In the genomic region with DNA sequence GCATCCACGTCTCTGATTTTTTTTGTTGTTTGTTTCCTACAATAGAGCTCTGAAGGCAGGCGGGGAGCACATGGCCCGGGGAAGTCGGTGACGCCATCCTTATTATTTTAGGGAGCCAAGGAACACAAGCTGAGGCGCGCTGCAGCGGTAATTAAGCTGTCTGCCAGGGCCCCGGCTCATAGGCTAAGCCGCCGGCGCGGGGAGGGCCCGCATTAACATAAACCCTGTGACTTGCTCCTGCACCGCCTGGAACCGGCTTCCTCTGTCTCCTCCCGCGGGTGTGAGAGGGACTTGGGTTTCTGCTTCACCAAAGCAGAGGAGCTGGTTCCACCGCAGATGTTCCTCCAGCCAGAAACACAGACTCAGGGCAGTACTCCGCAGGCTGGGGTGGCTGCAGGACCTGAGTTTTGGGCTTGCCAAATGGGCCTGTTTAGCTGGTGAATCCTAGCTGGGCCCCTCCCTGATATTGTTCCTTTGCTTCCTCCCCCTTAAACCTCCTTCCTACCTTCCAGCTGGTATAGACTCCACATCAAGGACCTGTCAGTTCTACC, we compare ENCODE assay signal across 8 cellular contexts. TPM values are rescaled to one million over a fixed set of nuclear protein-coding genes. Genes with fewer than 3 reads are reported as not detected.
DNase-seq lines count a peak whose midpoint lies in the region; ATAC-seq, FAIRE-seq and TF ChIP-seq lines count a peak whose summit lies in the region.

No MANE protein-coding gene starts in this region.

- H3K4me3 Mint-ChIP-seq in activated naive CD8-positive, alpha-beta T cell treated with anti-CD3 and anti-CD28 coated beads, Interleukin-2, amount 50 U/mL, for 24 hours = peak overlapping the region; percentile 55
- H3K4me3 Mint-ChIP-seq in osteocyte (ENCODE audit: unreplicated experiment) = peak overlapping the region; percentile 8

- H3K27me3 ChIP-seq in cardiac muscle cell = no peaks in the 10 kb centered on the region
- H3K27me3 ChIP-seq in thyroid gland = no peaks in the 10 kb centered on the region

- no peak overlapping the region for H3K4me3 ChIP-seq in cardiac muscle cell
- H3K4me3 ChIP-seq in thyroid gland (replicated peaks in 1 of 3) = no peak overlapping the region

- peaks cover 74% of the 10 kb centered on the region for H3K4me1 ChIP-seq in cardiac muscle cell (ENCODE audit: low read depth)
- peaks cover 42 to 70% of the 10 kb centered on the region in 2 donors for H3K4me1 ChIP-seq in thyroid gland

- H3K27ac Mint-ChIP-seq in activated naive CD8-positive, alpha-beta T cell treated with anti-CD3 and anti-CD28 coated beads, Interleukin-2, amount 50 U/mL, for 24 hours = peak overlapping the region; percentile 29
- H3K27ac Mint-ChIP-seq in osteocyte (ENCODE audit: unreplicated experiment) = peak overlapping the region; percentile 70

- H3K36me3 ChIP-seq in cardiac muscle cell (no peaks in the 10 kb centered on the region), thyroid gland (no peaks in the 10 kb centered on the region)

- no peaks in the 10 kb centered on the region for H3K27me3 Mint-ChIP-seq in activated naive CD8-positive, alpha-beta T cell treated with anti-CD3 and anti-CD28 coated beads, Interleukin-2, amount 50 U/mL, for 24 hours
- H3K27me3 Mint-ChIP-seq in osteocyte (ENCODE audit: unreplicated experiment) = no peaks in the 10 kb centered on the region

- TF ChIP-seq POLR2A in thyroid gland (IDR thresholded peaks at IDR 0.05) = peak in 1 of 2 donors; percentile 75

- H3K9me3 ChIP-seq in cardiac muscle cell (ENCODE audit: low read depth) = no peaks in the 10 kb centered on the region
- H3K9me3 ChIP-seq in thyroid gland = no peaks in the 10 kb centered on the region

- DNase-seq in ELF-1 (ENCODE audit: low read depth, low spot score) (peak; percentile 96), cardiac muscle cell (ENCODE audit: low read depth in 1 of 2, low spot score in 1 of 2) (peak; percentile 80 to 88), osteocyte (ENCODE audit: extremely low spot score, unreplicated experiment) (no peak), thyroid gland (peak; percentile 93 to 95), RCC 7860 (ENCODE audit: low spot score) (no peak)
- DNase-seq in activated naive CD8-positive, alpha-beta T cell treated with anti-CD3 and anti-CD28 coated beads, Interleukin-2, amount 50 U/mL, for 24 hours = peak; percentile 73

- peak; percentile 41 for ATAC-seq in HG02610 (IDR thresholded peaks at IDR 0.05; ENCODE audit: unreplicated experiment)
- peak; percentile 45 for ATAC-seq in activated naive CD8-positive, alpha-beta T cell treated with anti-CD3 and anti-CD28 coated beads, Interleukin-2, amount 50 U/mL, for 24 hours

- no peak for FAIRE-seq in RCC 7860 (lab: Jason Lieb, UNC)

- intact Hi-C loops in thyroid gland (cut with DNase I) = no loop called here

- peaks cover 28% of the 10 kb centered on the region for H3K36me3 Mint-ChIP-seq in activated naive CD8-positive, alpha-beta T cell treated with anti-CD3 and anti-CD28 coated beads, Interleukin-2, amount 50 U/mL, for 24 hours (ENCODE audit: low read depth)
- peaks cover 10% of the 10 kb centered on the region for H3K36me3 Mint-ChIP-seq in osteocyte (ENCODE audit: unreplicated experiment)

- no peak for TF ChIP-seq CTCF in cardiac muscle cell (IDR thresholded peaks at IDR 0.05; ENCODE audit: low read depth, low read length)
- no peak for TF ChIP-seq CTCF in osteocyte (IDR thresholded peaks at IDR 0.05)
- TF ChIP-seq CTCF in thyroid gland (IDR thresholded peaks at IDR 0.05) = no peak

- H3K27ac ChIP-seq in cardiac muscle cell = peak overlapping the region; percentile 44
- H3K27ac ChIP-seq in thyroid gland = peak overlapping the region; percentile 73 to 84 (median 80)

- H3K4me1 Mint-ChIP-seq in activated naive CD8-positive, alpha-beta T cell treated with anti-CD3 and anti-CD28 coated beads, Interleukin-2, amount 50 U/mL, for 24 hours = peaks cover 97% of the 10 kb centered on the region
- peaks cover 60% of the 10 kb centered on the region for H3K4me1 Mint-ChIP-seq in osteocyte (ENCODE audit: unreplicated experiment)

- WGBS in thyroid gland, 2 donors = 10 to 11% methylated on average over 18 to 19 of the region's 20 CpGs

- no peaks in the 10 kb centered on the region for H3K9me3 Mint-ChIP-seq in activated naive CD8-positive, alpha-beta T cell treated with anti-CD3 and anti-CD28 coated beads, Interleukin-2, amount 50 U/mL, for 24 hours
- no peaks in the 10 kb centered on the region for H3K9me3 Mint-ChIP-seq in osteocyte (ENCODE audit: unreplicated experiment)

TF ChIP-seq in PFSK-1, 5 proteins besides CTCF, POLR2A, EP300 and RAD21:
- TF ChIP-seq SIN3A (IDR thresholded peaks at IDR 0.05; ENCODE audit: borderline replicate concordance, insufficient read depth, low read length) (0 out of 2 replicates have a peak, but pooled peaks have one; percentile 50), TAF1 (IDR thresholded peaks at IDR 0.05; ENCODE audit: borderline replicate concordance, insufficient read depth, low read length) (peak; percentile 41; the same call in 1 of the 2 replicates), FOXP2 (optimal IDR thresholded peaks at IDR 0.05; ENCODE audit: borderline replicate concordance, extremely low read depth, extremely low read length, insufficient read depth) (no peak), REST (IDR thresholded peaks at IDR 0.05; ENCODE audit: insufficient read depth in 1 of 2, low read depth in 2 of 2, low read length in 2 of 2) (no peak), POLR2AphosphoS5 (IDR thresholded peaks at IDR 0.05; ENCODE audit: low read depth, low read length) (peak; percentile 23; the same call in 1 of the 2 replicates)

RNA-seq across cellular contexts. Expression of gene ANP32A, which starts 25.3 kb away (rescaled TPM):
- polyA plus RNA-seq in PFSK-1 (2012; ENCODE audit: insufficient read length, low read depth) = 184 TPM
- total RNA-seq in cardiac muscle cell = 140 and 144 TPM in 2 replicates
- 278 and 318 TPM in 2 replicates for polyA plus RNA-seq in cardiac muscle cell
- 155 and 159 TPM in 2 replicates for total RNA-seq in osteocyte
- total RNA-seq in thyroid gland = 100 to 1,000 TPM in 1 of 4 donors, 10 to 100 TPM in 3; 65.4 to 116 (median 79.5) TPM

Comparison
In these comparisons a context has a peak if more than half of its experiments do, and no peak if none do; other contexts are left out.
1. DNase-seq: peak in ELF-1 (single experiment), activated naive CD8-positive, alpha-beta T cell treated with anti-CD3 and anti-CD28 coated beads, Interleukin-2, amount 50 U/mL, for 24 hours (single experiment), cardiac muscle cell (2 of 2) and thyroid gland (2 of 2); none in osteocyte (single experiment) and RCC 7860 (single experiment).